In genomic region chr2:195535911-195536522, GRCh38 we compare ENCODE assay signal across 8 cellular contexts.
A peak's percentile ranks its signal among the peaks of the same experiment; 100 is the strongest.
DNase-seq lines count a peak whose midpoint lies in the region; ATAC-seq lines count a peak whose summit lies in the region.

No MANE protein-coding gene starts in this region.

- H3K27ac Mint-ChIP-seq in activated CD4-positive, alpha-beta T cell treated with anti-CD3 and anti-CD28 coated beads, Interleukin-2, amount 10 ng/mL, durations not matched to agents 24 days and 14 days = peak overlapping the region; percentile 99

- intact Hi-C loops in activated CD4-positive, alpha-beta T cell treated with anti-CD3 and anti-CD28 coated beads, Interleukin-2, amount 10 ng/mL, durations not matched to agents 24 days and 14 days (cut with micrococcal nuclease) = loop anchor here (1.0 to 10.0 kb wide), 7 partner anchors 8 to 1389 kb away; partner anchors contain the start of genes DNAH7 and PGAP1
- intact Hi-C loops in left ventricle myocardium superior (cut with micrococcal nuclease) = no loop called here

- peaks cover 18% of the 10 kb centered on the region for H3K36me3 Mint-ChIP-seq in activated CD4-positive, alpha-beta T cell treated with anti-CD3 and anti-CD28 coated beads, Interleukin-2, amount 10 ng/mL, durations not matched to agents 24 days and 14 days (ENCODE audit: low read depth)

- ATAC-seq in GM21367 (IDR thresholded peaks at IDR 0.05; ENCODE audit: unreplicated experiment) = peak; percentile 92
- ATAC-seq in HG03575 (IDR thresholded peaks at IDR 0.05; ENCODE audit: extremely low read depth, insufficient number of reproducible peaks, low FRiP score, unreplicated experiment) = peak; percentile 72
- peak; percentile 55 for ATAC-seq in left ventricle myocardium superior

- peaks cover 10% of the 10 kb centered on the region for H3K9me3 Mint-ChIP-seq in activated CD4-positive, alpha-beta T cell treated with anti-CD3 and anti-CD28 coated beads, Interleukin-2, amount 10 ng/mL, durations not matched to agents 24 days and 14 days

- H3K4me1 Mint-ChIP-seq in activated CD4-positive, alpha-beta T cell treated with anti-CD3 and anti-CD28 coated beads, Interleukin-2, amount 10 ng/mL, durations not matched to agents 24 days and 14 days = peaks cover 80% of the 10 kb centered on the region

- DNase-seq in Ammon's horn (ENCODE audit: low spot score) (peak; percentile 73), left ventricle myocardium superior (peak; percentile 40), NCI-H1694 treated with DMSO at 0.1 percent for 48 hours (lab: John Stamatoyannopoulos, UW) (no peak), NCI-H2196 treated with DMSO at 0.1 percent for 48 hours (lab: John Stamatoyannopoulos, UW; ENCODE audit: unreplicated experiment) (no peak)
- peak; percentile 94 for DNase-seq in activated CD4-positive, alpha-beta T cell treated with anti-CD3 and anti-CD28 coated beads, Interleukin-2, amount 10 ng/mL, durations not matched to agents 24 days and 14 days
- peak; percentile 44 to 83 for DNase-seq in stimulated activated CD8-positive, alpha-beta memory T cell treated with anti-CD3 and anti-CD28 coated beads, Interleukin-7, amount 100 ng/mL, for 48 hours (ENCODE audit: extremely low read depth in 1 of 2, low read depth in 1 of 2)

- no peaks in the 10 kb centered on the region for H3K27me3 Mint-ChIP-seq in activated CD4-positive, alpha-beta T cell treated with anti-CD3 and anti-CD28 coated beads, Interleukin-2, amount 10 ng/mL, durations not matched to agents 24 days and 14 days

- peak overlapping the region; percentile 87 for H3K4me3 Mint-ChIP-seq in activated CD4-positive, alpha-beta T cell treated with anti-CD3 and anti-CD28 coated beads, Interleukin-2, amount 10 ng/mL, durations not matched to agents 24 days and 14 days

Comparison
In these comparisons a context has a peak if more than half of its experiments do, and no peak if none do; other contexts are left out.
1. DNase-seq: peak in Ammon's horn (single experiment), activated CD4-positive, alpha-beta T cell treated with anti-CD3 and anti-CD28 coated beads, Interleukin-2, amount 10 ng/mL, durations not matched to agents 24 days and 14 days (single experiment), left ventricle myocardium superior (single experiment) and stimulated activated CD8-positive, alpha-beta memory T cell treated with anti-CD3 and anti-CD28 coated beads, Interleukin-7, amount 100 ng/mL, for 48 hours (2 of 2); none in NCI-H1694 treated with DMSO at 0.1 percent for 48 hours (single experiment) and NCI-H2196 treated with DMSO at 0.1 percent for 48 hours (single experiment).
2. Peak in every context shown above with its lines, with median percentiles within 50 percentile points of each other: ATAC-seq.